Comparison of ENCODE assay signal across 8 cellular contexts in genomic region chr3:156554842-156555687, GRCh38. TPM values are rescaled to one million over a fixed set of nuclear protein-coding genes. Genes with fewer than 3 reads are reported as not detected.
DNase-seq lines count a peak whose midpoint lies in the region; ATAC-seq and TF ChIP-seq lines count a peak whose summit lies in the region.

SSR3 (minus strand) TSS chr3:156555117; CDS start chr3:156555089, 28 bp downstream.

- H3K9me3 Mint-ChIP-seq in activated T-cell treated with anti-CD3 and anti-CD28 coated beads, Interleukin-2, amount 50 U/mL, for 24 hours, result no peaks in the 10 kb centered on the region

- DNase-seq in DMS153 treated with DMSO at 0.1 percent for 48 hours (lab: John Stamatoyannopoulos, UW; ENCODE audit: unreplicated experiment), result peak; percentile 98
- DNase-seq in KBM-7, result peak; percentile 99
- peak; percentile 98 for DNase-seq in activated T-cell treated with anti-CD3 and anti-CD28 coated beads, Interleukin-2, amount 50 U/mL, for 24 hours
- peak; percentile 95 for DNase-seq in epithelial cell of proximal tubule (ENCODE audit: low read depth)
- peak; percentile 99 for DNase-seq in mucosa of gallbladder (ENCODE audit: low spot score)
- peak; percentile 95 to 98 for DNase-seq in stimulated activated CD8-positive, alpha-beta memory T cell treated with anti-CD3 and anti-CD28 coated beads, Interleukin-4, amount 100 ng/mL, for 4 hours (ENCODE audit: low read depth in 2 of 2, low spot score in 1 of 2)

- H3K4me1 Mint-ChIP-seq in activated T-cell treated with anti-CD3 and anti-CD28 coated beads, Interleukin-2, amount 50 U/mL, for 24 hours (ENCODE audit: low read depth), result peaks cover 49% of the 10 kb centered on the region

- no peak for TF ChIP-seq CTCF in epithelial cell of proximal tubule (conservative IDR thresholded peaks at IDR 0.05; ENCODE audit: low read depth, low read length)

- peak within 1 kb of the TSS; percentile 97 for H3K4me3 Mint-ChIP-seq in activated T-cell treated with anti-CD3 and anti-CD28 coated beads, Interleukin-2, amount 50 U/mL, for 24 hours

- no peaks in the 10 kb centered on the region for H3K27me3 Mint-ChIP-seq in activated T-cell treated with anti-CD3 and anti-CD28 coated beads, Interleukin-2, amount 50 U/mL, for 24 hours

- H3K36me3 Mint-ChIP-seq in activated T-cell treated with anti-CD3 and anti-CD28 coated beads, Interleukin-2, amount 50 U/mL, for 24 hours (ENCODE audit: low read depth), result peaks cover 48% of the 10 kb centered on the region

- peak; percentile 98 for ATAC-seq in GM21717 (IDR thresholded peaks at IDR 0.05; ENCODE audit: unreplicated experiment)

- peak within 1 kb of the TSS; percentile 96 for H3K27ac Mint-ChIP-seq in activated T-cell treated with anti-CD3 and anti-CD28 coated beads, Interleukin-2, amount 50 U/mL, for 24 hours

- H3K4me3 ChIP-seq in epithelial cell of proximal tubule (ENCODE audit: low read depth, low read length), result peak within 1 kb of the TSS; percentile 93

- in situ Hi-C loops in KBM-7 (cut with MboI; ENCODE audit: low pct_unique_long_range_greater_than_20kb, low sequenced_read_pairs), result no loop called here

TF ChIP-seq in PFSK-1, 5 proteins besides CTCF, POLR2A, EP300 and RAD21:
- TF ChIP-seq POLR2AphosphoS5 (IDR thresholded peaks at IDR 0.05; ENCODE audit: low read depth, low read length) (peak; percentile 70), REST (IDR thresholded peaks at IDR 0.05; ENCODE audit: insufficient read depth in 1 of 2, low read depth in 2 of 2, low read length in 2 of 2) (no peak)

RNA-seq across cellular contexts. Expression of gene SSR3, which starts in this region (rescaled TPM):
- polyA plus RNA-seq in PFSK-1 (2012; ENCODE audit: insufficient read length, low read depth), result 33.8 TPM
- total RNA-seq in epithelial cell of proximal tubule (171 and 309 TPM in 2 replicates), mucosa of gallbladder (152 TPM)

Comparison
In these comparisons a context has a peak if more than half of its experiments do, and no peak if none do; other contexts are left out.
1. Peak in every context shown above with its lines: DNase-seq, ATAC-seq and H3K4me3 ChIP-seq.